ENCODE assay signal across 10 cellular contexts in the genomic region with DNA sequence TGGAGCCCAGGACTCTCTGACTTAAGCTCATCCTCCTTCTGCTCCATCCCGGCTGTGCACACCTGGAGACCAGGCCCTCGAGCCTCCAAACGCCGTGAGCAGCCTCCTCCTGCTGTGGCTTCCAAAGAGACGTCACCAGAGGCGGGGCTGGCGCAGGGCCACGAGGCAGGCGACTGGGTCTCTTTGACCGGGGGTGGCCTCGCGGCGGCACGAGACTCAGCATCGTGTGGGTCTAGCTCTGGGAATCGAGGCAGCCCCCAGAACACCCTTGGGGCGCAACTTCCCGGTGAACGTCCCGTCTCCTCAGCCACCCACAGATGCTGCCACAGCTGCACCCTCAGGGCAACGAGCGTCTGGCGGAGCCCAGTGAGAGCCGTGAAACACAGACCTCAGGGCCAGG. TPM values are rescaled to one million over a fixed set of nuclear protein-coding genes. Genes with fewer than 3 reads are reported as not detected.
DNase-seq lines count a peak whose midpoint lies in the region; ATAC-seq and TF ChIP-seq lines count a peak whose summit lies in the region.
"Had no signal": no experiment of that assay in that cellular context is flagged by ENCODE, and none has a peak within 500 bp of the region (broad histone marks: within the 10 kb centered on the region; RNA-seq: fewer than 3 reads in every experiment).

No MANE protein-coding gene starts in this region.

- peak overlapping the region; percentile 89 for H3K27ac ChIP-seq in BLaER1

- TF ChIP-seq CTCF in Calu3 (IDR thresholded peaks at IDR 0.05; ENCODE audit: unreplicated experiment), result no peak

- H3K4me3 Mint-ChIP-seq in activated naive CD8-positive, alpha-beta T cell treated with anti-CD3 and anti-CD28 coated beads, Interleukin-2, amount 10 ng/mL, durations not matched to agents 7 days and 5 days, result peak overlapping the region; percentile 88
- H3K4me3 Mint-ChIP-seq in naive thymus-derived CD8-positive, alpha-beta T cell, result peak overlapping the region; percentile 78 to 92 (median 86)
- H3K4me3 Mint-ChIP-seq in Calu3 (ENCODE audit: low read depth, unreplicated experiment), result no peak overlapping the region

- H3K36me3 ChIP-seq in BLaER1, result peaks cover 6% of the 10 kb centered on the region; the same call in 1 of the 2 replicates

- H3K4me3 ChIP-seq in BLaER1, result peak overlapping the region; percentile 38; the same call in 1 of the 2 replicates

- H3K27me3 ChIP-seq in BLaER1, result no peaks in the 10 kb centered on the region

- no peaks in the 10 kb centered on the region for H3K27me3 Mint-ChIP-seq in activated naive CD8-positive, alpha-beta T cell treated with anti-CD3 and anti-CD28 coated beads, Interleukin-2, amount 10 ng/mL, durations not matched to agents 7 days and 5 days
- peaks cover 0 to 1% (median 0%) of the 10 kb centered on the region in 5 donors for H3K27me3 Mint-ChIP-seq in naive thymus-derived CD8-positive, alpha-beta T cell
- no peaks in the 10 kb centered on the region for H3K27me3 Mint-ChIP-seq in Calu3 (ENCODE audit: unreplicated experiment)

- H4K20me1 ChIP-seq in BLaER1, result peaks cover 58% of the 10 kb centered on the region

- CTCF ChIA-PET in Calu3 (lab: Charles Lee), result no interaction called here

- peaks cover 6% of the 10 kb centered on the region for H3K36me3 Mint-ChIP-seq in activated naive CD8-positive, alpha-beta T cell treated with anti-CD3 and anti-CD28 coated beads, Interleukin-2, amount 10 ng/mL, durations not matched to agents 7 days and 5 days
- H3K36me3 Mint-ChIP-seq in naive thymus-derived CD8-positive, alpha-beta T cell, result peaks cover 0 to 47% (median 8%) of the 10 kb centered on the region in 3 donors
- no peaks in the 10 kb centered on the region for H3K36me3 Mint-ChIP-seq in Calu3 (ENCODE audit: insufficient read depth, unreplicated experiment)

- H3K4me1 Mint-ChIP-seq in activated naive CD8-positive, alpha-beta T cell treated with anti-CD3 and anti-CD28 coated beads, Interleukin-2, amount 10 ng/mL, durations not matched to agents 7 days and 5 days, result peaks cover 38% of the 10 kb centered on the region
- H3K4me1 Mint-ChIP-seq in naive thymus-derived CD8-positive, alpha-beta T cell, result peaks cover 41 to 86% (median 84%) of the 10 kb centered on the region in 4 donors
- no peaks in the 10 kb centered on the region for H3K4me1 Mint-ChIP-seq in Calu3 (ENCODE audit: low read depth, unreplicated experiment)

- H3K9me3 Mint-ChIP-seq in activated naive CD8-positive, alpha-beta T cell treated with anti-CD3 and anti-CD28 coated beads, Interleukin-2, amount 10 ng/mL, durations not matched to agents 7 days and 5 days, result no peaks in the 10 kb centered on the region
- no peaks in the 10 kb centered on the region for H3K9me3 Mint-ChIP-seq in naive thymus-derived CD8-positive, alpha-beta T cell
- H3K9me3 Mint-ChIP-seq in Calu3 (ENCODE audit: low read depth, unreplicated experiment), result no peaks in the 10 kb centered on the region

- BruUV-seq in Calu3 (replicated peaks; lab: Mats Ljungman, UMichigan), result no TSS peak

- ATAC-seq in activated naive CD8-positive, alpha-beta T cell treated with anti-CD3 and anti-CD28 coated beads, Interleukin-2, amount 10 ng/mL, durations not matched to agents 7 days and 5 days (ENCODE audit: low read depth), result no peak
- peak; percentile 15 to 21 for ATAC-seq in naive thymus-derived CD8-positive, alpha-beta T cell
- ATAC-seq in HG03565 (IDR thresholded peaks at IDR 0.05; ENCODE audit: unreplicated experiment) (no peak), GM19463 (IDR thresholded peaks at IDR 0.05; ENCODE audit: unreplicated experiment) (no peak)
- ATAC-seq: HCT116 had no signal

- POLR2A ChIA-PET in activated naive CD8-positive, alpha-beta T cell treated with anti-CD3 and anti-CD28 coated beads, Interleukin-2, amount 10 ng/mL, durations not matched to agents 7 days and 5 days (lab: Charles Lee), result interaction anchor here (0.7 to 2.9 kb wide), 3 partner anchors 39 to 44 kb away, joined by 3 to 10 read pairs (median 4); no protein-coding TSS in a partner anchor
- POLR2A ChIA-PET in naive thymus-derived CD8-positive, alpha-beta T cell (lab: Charles Lee), result interaction anchor here (0.9 to 11.0 kb wide), 18 partner anchors 9 to 172 kb away, joined by 3 to 207 read pairs (median 6); partner anchors contain the start of genes RASA3 and UPF3A

- intact Hi-C loops in Calu3 (cut with micrococcal nuclease; ENCODE audit: unreplicated experiment), result no loop called here

- H3K27ac Mint-ChIP-seq in activated naive CD8-positive, alpha-beta T cell treated with anti-CD3 and anti-CD28 coated beads, Interleukin-2, amount 10 ng/mL, durations not matched to agents 7 days and 5 days, result peak overlapping the region; percentile 97
- peak overlapping the region; percentile 95 to 99 (median 98) for H3K27ac Mint-ChIP-seq in naive thymus-derived CD8-positive, alpha-beta T cell
- H3K27ac Mint-ChIP-seq in Calu3 (ENCODE audit: unreplicated experiment), result no peak overlapping the region

- DNase-seq in NCI-H69 (lab: John Stamatoyannopoulos, UW), result peak; percentile 81
- DNase-seq in activated naive CD8-positive, alpha-beta T cell treated with anti-CD3 and anti-CD28 coated beads, Interleukin-2, amount 10 ng/mL, durations not matched to agents 7 days and 5 days, result peak; percentile 53
- DNase-seq in naive thymus-derived CD8-positive, alpha-beta T cell, result peak in 3 of 10 donors; percentile 39 to 76 (median 60)
- DNase-seq in Calu3, result no peak
- no peak for DNase-seq in COLO829 (ENCODE audit: low spot score)
- DNase-seq: kidney glomerular epithelial cell had no signal

- peak overlapping the region; percentile 86 for H3K4me2 ChIP-seq in BLaER1

- H3K9ac ChIP-seq in BLaER1, result peak overlapping the region; percentile 79

- H3K9me3 ChIP-seq in BLaER1, result no peaks in the 10 kb centered on the region

- H3K4me1 ChIP-seq in BLaER1, result peaks cover 95% of the 10 kb centered on the region

RNA-seq across cellular contexts. Expression of gene RASA3, which starts 22.8 kb away (rescaled TPM):
- total RNA-seq in activated naive CD8-positive, alpha-beta T cell treated with anti-CD3 and anti-CD28 coated beads, Interleukin-2, amount 10 ng/mL, durations not matched to agents 7 days and 5 days, result 10 to 100 TPM; 65.6 to 73.9 TPM
- total RNA-seq in naive thymus-derived CD8-positive, alpha-beta T cell, result 100 to 1,000 TPM; 194 to 196 TPM
- polyA plus RNA-seq in naive thymus-derived CD8-positive, alpha-beta T cell, result 100 to 1,000 TPM in 2 of 3 donors, 10 to 100 TPM in 1; 62.2 to 169 (median 105) TPM
- total RNA-seq in Calu3 (2022), result 0.26 and 0.49 TPM in 2 replicates

Comparison
In these comparisons a context has a peak if more than half of its experiments do, and no peak if none do; other contexts are left out.
1. DNase-seq: peak in NCI-H69 (single experiment) and activated naive CD8-positive, alpha-beta T cell treated with anti-CD3 and anti-CD28 coated beads, Interleukin-2, amount 10 ng/mL, durations not matched to agents 7 days and 5 days (single experiment); none in Calu3 (single experiment) and COLO829 (single experiment).
2. ATAC-seq: peak in naive thymus-derived CD8-positive, alpha-beta T cell (2 of 2); none in activated naive CD8-positive, alpha-beta T cell treated with anti-CD3 and anti-CD28 coated beads, Interleukin-2, amount 10 ng/mL, durations not matched to agents 7 days and 5 days (single experiment), HG03565 (single experiment) and GM19463 (single experiment).
3. RNA of gene RASA3, which starts 22.8 kb away (total RNA-seq): 194 to 196 TPM in naive thymus-derived CD8-positive, alpha-beta T cell and 65.6 to 73.9 TPM in activated naive CD8-positive, alpha-beta T cell treated with anti-CD3 and anti-CD28 coated beads, Interleukin-2, amount 10 ng/mL, durations not matched to agents 7 days and 5 days; 0.26 to 0.49 TPM in Calu3; every median in the first group is over 10 times any median in the second.